In the genomic region with DNA sequence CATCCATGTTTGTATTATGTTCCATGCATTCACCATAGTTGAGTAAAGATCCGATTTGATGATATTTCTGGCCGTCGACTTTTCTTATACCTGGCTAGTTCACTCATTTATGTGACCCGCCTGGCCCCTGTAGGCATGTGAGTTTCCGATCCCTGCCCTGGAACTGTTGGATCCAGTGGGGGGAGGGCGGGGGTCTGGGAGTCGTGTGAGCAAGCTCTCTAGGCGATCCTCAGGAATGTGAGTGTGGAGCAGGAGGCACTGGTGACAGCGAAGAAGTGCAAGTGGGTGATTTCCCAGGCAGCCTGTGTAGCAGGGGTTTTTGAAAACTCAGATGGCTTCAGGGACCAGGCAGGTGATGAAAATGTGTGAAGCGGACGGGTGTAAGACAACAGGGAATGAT, we compare ENCODE assay signal across 1 cellular context.
TF ChIP-seq lines count a peak whose summit lies in the region.

No MANE protein-coding gene starts in this region.

TF ChIP-seq in WTC11, 78 proteins besides CTCF, POLR2A, EP300 and RAD21 (continued from another document):
- TF ChIP-seq NR1H2 (CRISPR knock-in tag; IDR thresholded peaks at IDR 0.05) (no peak), JUN (CRISPR knock-in tag; IDR thresholded peaks at IDR 0.05) (no peak)
- TF ChIP-seq, protein P1, sequence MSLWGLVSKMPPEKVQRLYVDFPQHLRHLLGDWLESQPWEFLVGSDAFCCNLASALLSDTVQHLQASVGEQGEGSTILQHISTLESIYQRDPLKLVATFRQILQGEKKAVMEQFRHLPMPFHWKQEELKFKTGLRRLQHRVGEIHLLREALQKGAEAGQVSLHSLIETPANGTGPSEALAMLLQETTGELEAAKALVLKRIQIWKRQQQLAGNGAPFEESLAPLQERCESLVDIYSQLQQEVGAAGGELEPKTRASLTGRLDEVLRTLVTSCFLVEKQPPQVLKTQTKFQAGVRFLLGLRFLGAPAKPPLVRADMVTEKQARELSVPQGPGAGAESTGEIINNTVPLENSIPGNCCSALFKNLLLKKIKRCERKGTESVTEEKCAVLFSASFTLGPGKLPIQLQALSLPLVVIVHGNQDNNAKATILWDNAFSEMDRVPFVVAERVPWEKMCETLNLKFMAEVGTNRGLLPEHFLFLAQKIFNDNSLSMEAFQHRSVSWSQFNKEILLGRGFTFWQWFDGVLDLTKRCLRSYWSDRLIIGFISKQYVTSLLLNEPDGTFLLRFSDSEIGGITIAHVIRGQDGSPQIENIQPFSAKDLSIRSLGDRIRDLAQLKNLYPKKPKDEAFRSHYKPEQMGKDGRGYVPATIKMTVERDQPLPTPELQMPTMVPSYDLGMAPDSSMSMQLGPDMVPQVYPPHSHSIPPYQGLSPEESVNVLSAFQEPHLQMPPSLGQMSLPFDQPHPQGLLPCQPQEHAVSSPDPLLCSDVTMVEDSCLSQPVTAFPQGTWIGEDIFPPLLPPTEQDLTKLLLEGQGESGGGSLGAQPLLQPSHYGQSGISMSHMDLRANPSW (CRISPR knock-in tag; conservative IDR thresholded peaks at IDR 0.05; ENCODE audit: low read depth): no peak
